20 cellular contexts compared by ENCODE assay signal in genomic region chr10:51095444-51095843, GRCh38.
"Had no signal": no experiment of that assay in that cellular context is flagged by ENCODE, and none has a peak within 500 bp of the region (broad histone marks: within the 10 kb centered on the region; RNA-seq: fewer than 3 reads in every experiment).

No MANE protein-coding gene starts in this region.

- H3K9me3 ChIP-seq: gastrocnemius medialis, heart right ventricle, lower lobe of right lung, pancreas, right lobe of liver, spleen had no signal

- H3K4me1 ChIP-seq: right lobe of liver, spleen had no signal

- H2AFZ ChIP-seq: neural progenitor cell had no signal

- H3K36me3 ChIP-seq: gastrocnemius medialis, heart right ventricle, lower lobe of right lung, neural progenitor cell, pancreas, right lobe of liver, spleen had no signal

- ATAC-seq: esophagus mucosa; gastrocnemius medialis; natural killer cell treated with Interleukin-12 subunit alpha and Interleukin-12 subunit beta and Interleukin-15 and Interleukin-18, amount 100 ng/mL, for 72 hours; pancreas; right lobe of liver; stimulated activated memory B cell treated with anti-CD40 and anti-IgM and Interleukin-4, amounts not matched to agents 10 μg/mL and 1 μg/mL and 100 μg/mL, for 72 hours had no signal

- H3K4me3 ChIP-seq: dorsolateral prefrontal cortex, gastrocnemius medialis, heart right ventricle, lower lobe of right lung, neural progenitor cell, pancreas, right lobe of liver, spleen had no signal

- H3K4me2 ChIP-seq: neural progenitor cell had no signal

- H3K27me3 ChIP-seq: gastrocnemius medialis, heart right ventricle, neural progenitor cell, pancreas, right lobe of liver, spleen had no signal

- H3K27ac ChIP-seq: dorsolateral prefrontal cortex, gastrocnemius medialis, lower lobe of right lung, neural progenitor cell, pancreas, right lobe of liver, spleen had no signal

- DNase-seq: cortex of kidney; dorsolateral prefrontal cortex; effector CD8-positive, alpha-beta T cell; gastrocnemius medialis; heart right ventricle; hypothalamus; kidney glomerular epithelial cell; lower lobe of right lung; nucleus accumbens; pancreas; right lobe of liver; spleen; stimulated activated CD4-positive, alpha-beta T cell treated with anti-CD3 and anti-CD28 coated beads, Interleukin-15, amount 100 ng/mL, for 24 hours; stimulated activated CD4-positive, alpha-beta T cell treated with anti-CD3 and anti-CD28 coated beads, Interleukin-1b, Interleukin-23, amount 100 ng/mL, for 48 hours; stimulated activated CD4-positive, alpha-beta T cell treated with anti-CD3 and anti-CD28 coated beads, Interleukin-4, amount 100 ng/mL, for 24 hours; trophoblast cell had no signal
